In genomic region chr1:180096584-180097318, GRCh38 we compare ENCODE assay signal across 17 cellular contexts.
"Had no signal": no experiment of that assay in that cellular context is flagged by ENCODE, and none has a peak within 500 bp of the region (broad histone marks: within the 10 kb centered on the region; RNA-seq: fewer than 3 reads in every experiment).

No MANE protein-coding gene starts in this region.

- H3K4me3 ChIP-seq: cardiac muscle cell, mucosa of descending colon, thoracic aorta had no signal

- H3K27me3 ChIP-seq: cardiac muscle cell had no signal

- H3K9me3 ChIP-seq: mucosa of descending colon, thoracic aorta had no signal

- H3K27ac ChIP-seq: cardiac muscle cell, thoracic aorta, WERI-Rb-1 had no signal

- DNase-seq: activated CD4-positive, alpha-beta T cell treated with anti-CD3 and anti-CD28 coated beads for 48 hours; activated CD8-positive, alpha-beta memory T cell treated with anti-CD3 and anti-CD28 coated beads, Interleukin-2, amount 50 U/mL, for 48 hours; activated CD8-positive, alpha-beta T cell treated with anti-CD3 and anti-CD28 coated beads, Interleukin-2, amount 10 ng/mL, durations not matched to agents 7 days and 5 days; activated naive CD4-positive, alpha-beta T cell; hypothalamus; mammary epithelial cell; mucosa of descending colon; natural killer cell; nucleus accumbens; stimulated activated CD4-positive, alpha-beta T cell treated with anti-CD3 and anti-CD28 coated beads, Interleukin-4, amount 100 ng/mL, for 1 hour; stimulated activated CD8-positive, alpha-beta memory T cell treated with anti-CD3 and anti-CD28 coated beads, Interleukin-4, amount 100 ng/mL, for 48 hours; stimulated activated naive CD8-positive, alpha-beta T cell treated with anti-CD3 and anti-CD28 coated beads, Interleukin-15, amount 100 ng/mL, for 72 hours; T-cell; T1000; WERI-Rb-1 had no signal

- ATAC-seq: activated CD8-positive, alpha-beta T cell treated with anti-CD3 and anti-CD28 coated beads, Interleukin-2, amount 10 ng/mL, durations not matched to agents 7 days and 5 days; mucosa of descending colon; natural killer cell; stimulated activated naive CD8-positive, alpha-beta T cell treated with anti-CD3 and anti-CD28 coated beads, Interleukin-15, amount 100 ng/mL, for 72 hours; T-cell had no signal
